Comparison of ENCODE assay signal across 1 cellular context in the genomic region with DNA sequence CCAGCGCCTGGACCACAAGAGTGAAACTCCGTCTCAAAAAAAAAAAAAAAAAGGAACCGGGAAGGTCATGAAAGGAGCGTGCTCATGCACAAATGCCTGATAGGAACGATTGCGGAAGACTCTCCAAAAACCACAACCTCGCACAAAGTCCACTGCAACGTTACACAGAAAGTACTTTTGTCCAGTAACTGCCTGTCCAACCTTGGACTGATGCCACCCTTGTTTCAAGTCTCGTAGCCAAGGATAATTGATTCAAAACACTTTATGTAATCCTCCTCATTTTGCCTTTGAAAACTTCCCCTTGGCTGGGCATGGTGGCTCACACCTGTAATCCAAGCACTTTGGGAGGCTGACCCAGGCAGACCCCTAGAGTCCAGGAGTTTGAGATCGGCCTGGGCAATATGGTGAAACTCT.
TF ChIP-seq lines count a peak whose summit lies in the region.

No MANE protein-coding gene starts in this region.

TF ChIP-seq in HepG2, 621 proteins besides CTCF, POLR2A, EP300 and RAD21 (continues in another document):
- TF ChIP-seq, protein P1, sequence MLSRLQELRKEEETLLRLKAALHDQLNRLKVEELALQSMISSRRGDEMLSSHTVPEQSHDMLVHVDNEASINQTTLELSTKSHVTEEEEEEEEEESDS (CRISPR knock-in tag; IDR thresholded peaks at IDR 0.05; ENCODE audit: borderline replicate concordance) = no peak
- TF ChIP-seq NR2F2 (IDR thresholded peaks at IDR 0.05; ENCODE audit: borderline replicate concordance, low read depth) (peak; percentile 54; the same call in 1 of the 2 replicates), MTF1 (CRISPR knock-in tag; IDR thresholded peaks at IDR 0.05) (no peak), ZNF614 (CRISPR knock-in tag; IDR thresholded peaks at IDR 0.05; ENCODE audit: borderline replicate concordance) (peak; percentile 92), CHD4 (IDR thresholded peaks at IDR 0.05; ENCODE audit: borderline replicate concordance, low read length) (no peak), CREM (IDR thresholded peaks at IDR 0.05) (peak; percentile 81; the same call in 1 of the 2 replicates), CREM (CRISPR knock-in tag; IDR thresholded peaks at IDR 0.05) (no peak), SMAD1 (CRISPR knock-in tag; IDR thresholded peaks at IDR 0.05; ENCODE audit: borderline replicate concordance, low read depth) (no peak), NR1H2 (CRISPR knock-in tag; IDR thresholded peaks at IDR 0.05; ENCODE audit: borderline replicate concordance, low read depth) (no peak), PHB2 (IDR thresholded peaks at IDR 0.05; ENCODE audit: partially characterized antibody) (no peak), MAF1 (CRISPR knock-in tag; IDR thresholded peaks at IDR 0.05; ENCODE audit: borderline replicate concordance) (no peak), ATF7-NPFF (CRISPR knock-in tag; IDR thresholded peaks at IDR 0.05; ENCODE audit: low read depth) (no peak), ZNF891 (CRISPR knock-in tag; IDR thresholded peaks at IDR 0.05) (no peak), GATAD1 (CRISPR knock-in tag; IDR thresholded peaks at IDR 0.05) (no peak; the same call in none of the 2 replicates), ZNF260 (CRISPR knock-in tag; IDR thresholded peaks at IDR 0.05; ENCODE audit: borderline replicate concordance, low read depth) (no peak), CHD2 (IDR thresholded peaks at IDR 0.05; ENCODE audit: low read depth, low read length) (no peak), JUND (CRISPR knock-in tag; IDR thresholded peaks at IDR 0.05) (no peak), CCDC6 (CRISPR knock-in tag; IDR thresholded peaks at IDR 0.05) (no peak; the same call in 1 of the 2 replicates), ZNF382 (CRISPR knock-in tag; IDR thresholded peaks at IDR 0.05; ENCODE audit: borderline replicate concordance) (no peak), JDP2 (CRISPR knock-in tag; IDR thresholded peaks at IDR 0.05; ENCODE audit: borderline replicate concordance) (no peak), CCAR2 (optimal IDR thresholded peaks at IDR 0.05; ENCODE audit: low read depth, low read length) (no peak), CBX2 (IDR thresholded peaks at IDR 0.05; ENCODE audit: low read depth, low read length) (no peak), CBX2 (CRISPR knock-in tag; IDR thresholded peaks at IDR 0.05; ENCODE audit: low read depth) (no peak), POLR2AphosphoS5 (IDR thresholded peaks at IDR 0.05; ENCODE audit: low read depth, low read length) (peak; percentile 47; the same call in 1 of the 2 replicates), HNRNPLL (IDR thresholded peaks at IDR 0.05; ENCODE audit: low read depth, low read length, poor library complexity, severe bottlenecking) (no peak), RBM39 (IDR thresholded peaks at IDR 0.05; ENCODE audit: low read depth, low read length, poor library complexity, severe bottlenecking) (no peak), KLF12 (CRISPR knock-in tag; IDR thresholded peaks at IDR 0.05; ENCODE audit: borderline replicate concordance) (no peak), MEF2D (CRISPR knock-in tag; IDR thresholded peaks at IDR 0.05) (peak; percentile 63; the same call in 1 of the 2 replicates), KMT2B (CRISPR knock-in tag; IDR thresholded peaks at IDR 0.05) (peak; percentile 54; the same call in 1 of the 2 replicates), NCOR1 (IDR thresholded peaks at IDR 0.05; ENCODE audit: borderline replicate concordance, low read length) (peak; percentile 94), TGIF2 (CRISPR knock-in tag; IDR thresholded peaks at IDR 0.05) (no peak; the same call in 1 of the 2 replicates), ZNF547 (CRISPR knock-in tag; IDR thresholded peaks at IDR 0.05) (no peak), MYC (CRISPR knock-in tag; IDR thresholded peaks at IDR 0.05; ENCODE audit: borderline replicate concordance) (peak; percentile 42; the same call in 1 of the 2 replicates), SP140L (CRISPR knock-in tag; IDR thresholded peaks at IDR 0.05; ENCODE audit: borderline replicate concordance) (no peak), IRX3 (CRISPR knock-in tag; IDR thresholded peaks at IDR 0.05; ENCODE audit: borderline replicate concordance, low read depth) (no peak), ZFP62 (CRISPR knock-in tag; IDR thresholded peaks at IDR 0.05) (no peak), EED (CRISPR knock-in tag; IDR thresholded peaks at IDR 0.05) (no peak), MTF2 (CRISPR knock-in tag; IDR thresholded peaks at IDR 0.05; ENCODE audit: borderline replicate concordance) (no peak), MAFK (conservative IDR thresholded peaks at IDR 0.05 in 1 of 2, IDR thresholded peaks at IDR 0.05 in 1 of 2; ENCODE audit: low read length in 2 of 2) (no peak), ZNF34 (CRISPR knock-in tag; IDR thresholded peaks at IDR 0.05; ENCODE audit: borderline replicate concordance) (no peak), ARNT2 (CRISPR knock-in tag; IDR thresholded peaks at IDR 0.05; ENCODE audit: low read depth) (no peak), HNF4A (CRISPR knock-in tag; IDR thresholded peaks at IDR 0.05) (peak; percentile 99)
- TF ChIP-seq, protein P2, sequence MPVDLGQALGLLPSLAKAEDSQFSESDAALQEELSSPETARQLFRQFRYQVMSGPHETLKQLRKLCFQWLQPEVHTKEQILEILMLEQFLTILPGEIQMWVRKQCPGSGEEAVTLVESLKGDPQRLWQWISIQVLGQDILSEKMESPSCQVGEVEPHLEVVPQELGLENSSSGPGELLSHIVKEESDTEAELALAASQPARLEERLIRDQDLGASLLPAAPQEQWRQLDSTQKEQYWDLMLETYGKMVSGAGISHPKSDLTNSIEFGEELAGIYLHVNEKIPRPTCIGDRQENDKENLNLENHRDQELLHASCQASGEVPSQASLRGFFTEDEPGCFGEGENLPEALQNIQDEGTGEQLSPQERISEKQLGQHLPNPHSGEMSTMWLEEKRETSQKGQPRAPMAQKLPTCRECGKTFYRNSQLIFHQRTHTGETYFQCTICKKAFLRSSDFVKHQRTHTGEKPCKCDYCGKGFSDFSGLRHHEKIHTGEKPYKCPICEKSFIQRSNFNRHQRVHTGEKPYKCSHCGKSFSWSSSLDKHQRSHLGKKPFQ (CRISPR knock-in tag; IDR thresholded peaks at IDR 0.05; ENCODE audit: insufficient replicate concordance) = no peak
- TF ChIP-seq, protein P3, sequence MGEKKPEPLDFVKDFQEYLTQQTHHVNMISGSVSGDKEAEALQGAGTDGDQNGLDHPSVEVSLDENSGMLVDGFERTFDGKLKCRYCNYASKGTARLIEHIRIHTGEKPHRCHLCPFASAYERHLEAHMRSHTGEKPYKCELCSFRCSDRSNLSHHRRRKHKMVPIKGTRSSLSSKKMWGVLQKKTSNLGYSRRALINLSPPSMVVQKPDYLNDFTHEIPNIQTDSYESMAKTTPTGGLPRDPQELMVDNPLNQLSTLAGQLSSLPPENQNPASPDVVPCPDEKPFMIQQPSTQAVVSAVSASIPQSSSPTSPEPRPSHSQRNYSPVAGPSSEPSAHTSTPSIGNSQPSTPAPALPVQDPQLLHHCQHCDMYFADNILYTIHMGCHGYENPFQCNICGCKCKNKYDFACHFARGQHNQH (CRISPR knock-in tag; IDR thresholded peaks at IDR 0.05) = peak; percentile 88
- TF ChIP-seq, protein P4, sequence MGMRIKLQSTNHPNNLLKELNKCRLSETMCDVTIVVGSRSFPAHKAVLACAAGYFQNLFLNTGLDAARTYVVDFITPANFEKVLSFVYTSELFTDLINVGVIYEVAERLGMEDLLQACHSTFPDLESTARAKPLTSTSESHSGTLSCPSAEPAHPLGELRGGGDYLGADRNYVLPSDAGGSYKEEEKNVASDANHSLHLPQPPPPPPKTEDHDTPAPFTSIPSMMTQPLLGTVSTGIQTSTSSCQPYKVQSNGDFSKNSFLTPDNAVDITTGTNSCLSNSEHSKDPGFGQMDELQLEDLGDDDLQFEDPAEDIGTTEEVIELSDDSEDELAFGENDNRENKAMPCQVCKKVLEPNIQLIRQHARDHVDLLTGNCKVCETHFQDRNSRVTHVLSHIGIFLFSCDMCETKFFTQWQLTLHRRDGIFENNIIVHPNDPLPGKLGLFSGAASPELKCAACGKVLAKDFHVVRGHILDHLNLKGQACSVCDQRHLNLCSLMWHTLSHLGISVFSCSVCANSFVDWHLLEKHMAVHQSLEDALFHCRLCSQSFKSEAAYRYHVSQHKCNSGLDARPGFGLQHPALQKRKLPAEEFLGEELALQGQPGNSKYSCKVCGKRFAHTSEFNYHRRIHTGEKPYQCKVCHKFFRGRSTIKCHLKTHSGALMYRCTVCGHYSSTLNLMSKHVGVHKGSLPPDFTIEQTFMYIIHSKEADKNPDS (CRISPR knock-in tag; IDR thresholded peaks at IDR 0.05) = no peak
- TF ChIP-seq, protein P5, sequence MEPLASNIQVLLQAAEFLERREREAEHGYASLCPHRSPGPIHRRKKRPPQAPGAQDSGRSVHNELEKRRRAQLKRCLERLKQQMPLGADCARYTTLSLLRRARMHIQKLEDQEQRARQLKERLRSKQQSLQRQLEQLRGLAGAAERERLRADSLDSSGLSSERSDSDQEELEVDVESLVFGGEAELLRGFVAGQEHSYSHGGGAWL (CRISPR knock-in tag; IDR thresholded peaks at IDR 0.05) = no peak
- TF ChIP-seq, protein P6, sequence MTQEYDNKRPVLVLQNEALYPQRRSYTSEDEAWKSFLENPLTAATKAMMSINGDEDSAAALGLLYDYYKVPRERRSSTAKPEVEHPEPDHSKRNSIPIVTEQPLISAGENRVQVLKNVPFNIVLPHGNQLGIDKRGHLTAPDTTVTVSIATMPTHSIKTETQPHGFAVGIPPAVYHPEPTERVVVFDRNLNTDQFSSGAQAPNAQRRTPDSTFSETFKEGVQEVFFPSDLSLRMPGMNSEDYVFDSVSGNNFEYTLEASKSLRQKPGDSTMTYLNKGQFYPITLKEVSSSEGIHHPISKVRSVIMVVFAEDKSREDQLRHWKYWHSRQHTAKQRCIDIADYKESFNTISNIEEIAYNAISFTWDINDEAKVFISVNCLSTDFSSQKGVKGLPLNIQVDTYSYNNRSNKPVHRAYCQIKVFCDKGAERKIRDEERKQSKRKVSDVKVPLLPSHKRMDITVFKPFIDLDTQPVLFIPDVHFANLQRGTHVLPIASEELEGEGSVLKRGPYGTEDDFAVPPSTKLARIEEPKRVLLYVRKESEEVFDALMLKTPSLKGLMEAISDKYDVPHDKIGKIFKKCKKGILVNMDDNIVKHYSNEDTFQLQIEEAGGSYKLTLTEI (CRISPR knock-in tag; conservative IDR thresholded peaks at IDR 0.05) = no peak
- TF ChIP-seq, protein P7, sequence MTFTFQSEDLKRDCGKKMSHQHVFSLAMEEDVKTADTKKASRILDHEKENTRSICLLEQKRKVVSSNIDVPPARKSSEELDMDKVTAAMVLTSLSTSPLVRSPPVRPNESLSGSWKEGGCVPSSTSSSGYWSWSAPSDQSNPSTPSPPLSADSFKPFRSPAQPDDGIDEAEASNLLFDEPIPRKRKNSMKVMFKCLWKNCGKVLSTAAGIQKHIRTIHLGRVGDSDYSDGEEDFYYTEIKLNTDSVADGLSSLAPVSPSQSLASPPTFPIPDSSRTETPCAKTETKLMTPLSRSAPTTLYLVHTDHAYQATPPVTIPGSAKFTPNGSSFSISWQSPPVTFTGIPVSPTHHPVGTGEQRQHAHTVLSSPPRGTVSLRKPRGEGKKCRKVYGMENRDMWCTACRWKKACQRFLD (CRISPR knock-in tag; IDR thresholded peaks at IDR 0.05; ENCODE audit: borderline replicate concordance) = no peak
- TF ChIP-seq, protein P8, sequence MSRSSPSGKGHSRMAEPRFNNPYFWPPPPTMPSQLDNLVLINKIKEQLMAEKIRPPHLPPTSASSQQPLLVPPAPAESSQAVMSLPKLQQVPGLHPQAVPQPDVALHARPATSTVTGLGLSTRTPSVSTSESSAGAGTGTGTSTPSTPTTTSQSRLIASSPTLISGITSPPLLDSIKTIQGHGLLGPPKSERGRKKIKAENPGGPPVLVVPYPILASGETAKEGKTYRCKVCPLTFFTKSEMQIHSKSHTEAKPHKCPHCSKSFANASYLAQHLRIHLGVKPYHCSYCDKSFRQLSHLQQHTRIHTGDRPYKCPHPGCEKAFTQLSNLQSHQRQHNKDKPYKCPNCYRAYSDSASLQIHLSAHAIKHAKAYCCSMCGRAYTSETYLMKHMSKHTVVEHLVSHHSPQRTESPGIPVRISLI (CRISPR knock-in tag; IDR thresholded peaks at IDR 0.05; ENCODE audit: borderline replicate concordance) = peak; percentile 99
- TF ChIP-seq, protein P9, sequence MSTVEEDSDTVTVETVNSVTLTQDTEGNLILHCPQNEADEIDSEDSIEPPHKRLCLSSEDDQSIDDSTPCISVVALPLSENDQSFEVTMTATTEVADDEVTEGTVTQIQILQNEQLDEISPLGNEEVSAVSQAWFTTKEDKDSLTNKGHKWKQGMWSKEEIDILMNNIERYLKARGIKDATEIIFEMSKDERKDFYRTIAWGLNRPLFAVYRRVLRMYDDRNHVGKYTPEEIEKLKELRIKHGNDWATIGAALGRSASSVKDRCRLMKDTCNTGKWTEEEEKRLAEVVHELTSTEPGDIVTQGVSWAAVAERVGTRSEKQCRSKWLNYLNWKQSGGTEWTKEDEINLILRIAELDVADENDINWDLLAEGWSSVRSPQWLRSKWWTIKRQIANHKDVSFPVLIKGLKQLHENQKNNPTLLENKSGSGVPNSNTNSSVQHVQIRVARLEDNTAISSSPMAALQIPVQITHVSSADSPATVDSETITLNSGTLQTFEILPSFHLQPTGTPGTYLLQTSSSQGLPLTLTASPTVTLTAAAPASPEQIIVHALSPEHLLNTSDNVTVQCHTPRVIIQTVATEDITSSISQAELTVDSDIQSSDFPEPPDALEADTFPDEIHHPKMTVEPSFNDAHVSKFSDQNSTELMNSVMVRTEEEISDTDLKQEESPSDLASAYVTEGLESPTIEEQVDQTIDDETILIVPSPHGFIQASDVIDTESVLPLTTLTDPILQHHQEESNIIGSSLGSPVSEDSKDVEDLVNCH (CRISPR knock-in tag; IDR thresholded peaks at IDR 0.05) = no peak
- TF ChIP-seq, protein P10, sequence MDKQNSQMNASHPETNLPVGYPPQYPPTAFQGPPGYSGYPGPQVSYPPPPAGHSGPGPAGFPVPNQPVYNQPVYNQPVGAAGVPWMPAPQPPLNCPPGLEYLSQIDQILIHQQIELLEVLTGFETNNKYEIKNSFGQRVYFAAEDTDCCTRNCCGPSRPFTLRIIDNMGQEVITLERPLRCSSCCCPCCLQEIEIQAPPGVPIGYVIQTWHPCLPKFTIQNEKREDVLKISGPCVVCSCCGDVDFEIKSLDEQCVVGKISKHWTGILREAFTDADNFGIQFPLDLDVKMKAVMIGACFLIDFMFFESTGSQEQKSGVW (CRISPR knock-in tag; IDR thresholded peaks at IDR 0.05; ENCODE audit: borderline replicate concordance) = no peak
- TF ChIP-seq, protein P11, sequence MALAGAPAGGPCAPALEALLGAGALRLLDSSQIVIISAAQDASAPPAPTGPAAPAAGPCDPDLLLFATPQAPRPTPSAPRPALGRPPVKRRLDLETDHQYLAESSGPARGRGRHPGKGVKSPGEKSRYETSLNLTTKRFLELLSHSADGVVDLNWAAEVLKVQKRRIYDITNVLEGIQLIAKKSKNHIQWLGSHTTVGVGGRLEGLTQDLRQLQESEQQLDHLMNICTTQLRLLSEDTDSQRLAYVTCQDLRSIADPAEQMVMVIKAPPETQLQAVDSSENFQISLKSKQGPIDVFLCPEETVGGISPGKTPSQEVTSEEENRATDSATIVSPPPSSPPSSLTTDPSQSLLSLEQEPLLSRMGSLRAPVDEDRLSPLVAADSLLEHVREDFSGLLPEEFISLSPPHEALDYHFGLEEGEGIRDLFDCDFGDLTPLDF (CRISPR knock-in tag; IDR thresholded peaks at IDR 0.05) = no peak
